8 cellular contexts compared by ENCODE assay signal in genomic region chr9:125558453-125559084, GRCh38.
DNase-seq lines count a peak whose midpoint lies in the region; ATAC-seq and TF ChIP-seq lines count a peak whose summit lies in the region.

No MANE protein-coding gene starts in this region.

- no peak overlapping the region for H3K27ac ChIP-seq in left lung

- TF ChIP-seq CTCF in BJ (IDR thresholded peaks at IDR 0.05; ENCODE audit: insufficient read depth, low read depth, low read length) (peak; percentile 83), WI38 (IDR thresholded peaks at IDR 0.05; ENCODE audit: low read depth, low read length) (peak; percentile 76), chondrocyte (IDR thresholded peaks at IDR 0.05) (peak; percentile 91), left lung (IDR thresholded peaks at IDR 0.05) (peak; percentile 76 to 79)

- peaks cover 6% of the 10 kb centered on the region for H3K36me3 Mint-ChIP-seq in chondrocyte (ENCODE audit: low read depth)

- H3K4me3 Mint-ChIP-seq in chondrocyte (ENCODE audit: unreplicated experiment), result no peak overlapping the region

- peaks cover 0 to 5% of the 10 kb centered on the region in 2 donors for H3K4me1 ChIP-seq in left lung

- no peaks in the 10 kb centered on the region for H3K27me3 ChIP-seq in BJ (ENCODE audit: control insufficient read depth, insufficient read depth, low read length)
- H3K27me3 ChIP-seq in H7 (ENCODE audit: control insufficient read depth, insufficient read depth, low read length), result no peaks in the 10 kb centered on the region
- no peaks in the 10 kb centered on the region for H3K27me3 ChIP-seq in left lung

- DNase-seq in BJ (ENCODE audit: low read depth) (no peak), H7 (peak; percentile 61), NCI-H2227 (lab: John Stamatoyannopoulos, UW; ENCODE audit: unreplicated experiment) (peak; percentile 62), chondrocyte (ENCODE audit: low spot score) (no peak), left lung (no peak)
- DNase-seq in stimulated activated CD4-positive, alpha-beta T cell treated with anti-CD3 and anti-CD28 coated beads, TNF-alpha, amount 100 ng/mL, for 1 hour (ENCODE audit: low read depth in 3 of 3, low spot score in 1 of 3), result peak in 2 of 3 donors; percentile 4 to 21

- no peaks in the 10 kb centered on the region for H3K9me3 ChIP-seq in left lung

- CTCF ChIA-PET in BJ (lab: Yijun Ruan, JAX), result interaction anchor here (0.6 to 2.1 kb wide), 23 partner anchors 8 to 840 kb away, joined by 3 to 18 read pairs (median 4); no protein-coding TSS in a partner anchor

- POLR2A ChIA-PET in BJ (lab: Charles Lee), result interaction anchor here (0.8 kb wide), 1 partner anchor 45 kb away, joined by 5 read pairs; no protein-coding TSS in a partner anchor

- H3K27me3 Mint-ChIP-seq in chondrocyte (ENCODE audit: low read depth), result no peaks in the 10 kb centered on the region

- H3K36me3 ChIP-seq in BJ (ENCODE audit: control insufficient read depth, insufficient read depth, low read length) (peaks cover 2% of the 10 kb centered on the region), H7 (replicated peaks; ENCODE audit: control insufficient read depth, insufficient read depth, low read length) (no peaks in the 10 kb centered on the region; the same call in 1 of the 2 replicates), left lung (peaks cover 0 to 9% of the 10 kb centered on the region in 2 donors)

- H3K4me3 ChIP-seq in BJ (ENCODE audit: low read depth, low read length) (no peak overlapping the region), H7 (ENCODE audit: insufficient read depth, low read depth, low read length) (no peak overlapping the region), WI38 (ENCODE audit: low read depth, low read length) (no peak overlapping the region), left lung (no peak overlapping the region)

- no peaks in the 10 kb centered on the region for H3K9me3 Mint-ChIP-seq in chondrocyte (ENCODE audit: low read depth)

- peaks cover 14% of the 10 kb centered on the region for H3K4me1 Mint-ChIP-seq in chondrocyte (ENCODE audit: low read depth)

- peak; percentile 98 for ATAC-seq in left lung
- ATAC-seq in GM21381 (IDR thresholded peaks at IDR 0.05; ENCODE audit: unreplicated experiment), result no peak

- H3K27ac Mint-ChIP-seq in chondrocyte (ENCODE audit: unreplicated experiment), result peak overlapping the region; percentile 59

- intact Hi-C loops in left lung (cut with DNase I), result no loop called here

Comparison
In these comparisons a context has a peak if more than half of its experiments do, and no peak if none do; other contexts are left out.
1. DNase-seq: peak in H7 (single experiment), NCI-H2227 (single experiment) and stimulated activated CD4-positive, alpha-beta T cell treated with anti-CD3 and anti-CD28 coated beads, TNF-alpha, amount 100 ng/mL, for 1 hour (2 of 3); none in BJ (single experiment), chondrocyte (single experiment) and left lung (0 of 2).
2. Peak in every context shown above with its lines, with median percentiles within 50 percentile points of each other: CTCF ChIP-seq.